ENCODE assay signal across 34 cellular contexts in genomic region chr1:248756636-248757035, GRCh38. TPM values are rescaled to one million over a fixed set of nuclear protein-coding genes. Genes with fewer than 3 reads are reported as not detected.
"Had no signal": no experiment of that assay in that cellular context is flagged by ENCODE, and none has a peak within 500 bp of the region (broad histone marks: within the 10 kb centered on the region; RNA-seq: fewer than 3 reads in every experiment).

No MANE protein-coding gene starts in this region.

- H3K4me3 ChIP-seq: ovary, psoas muscle, skin epidermis, smooth muscle cell, spleen, stomach, thoracic aorta, thyroid gland, tibial nerve, upper lobe of left lung, vagina had no signal

- H3K9me3 ChIP-seq: ovary, psoas muscle, thoracic aorta, thyroid gland, vagina had no signal

- FAIRE-seq: urothelium cell line had no signal

- H3K79me2 ChIP-seq: parathyroid adenoma had no signal

- H2AFZ ChIP-seq: parathyroid adenoma had no signal

- H3K4me1 ChIP-seq: parathyroid adenoma, psoas muscle, stomach, thyroid gland, tibial nerve, upper lobe of left lung, vagina had no signal

- H3K36me3 ChIP-seq: ovary, spleen, stomach, thoracic aorta, thyroid gland, tibial nerve, upper lobe of left lung, vagina had no signal

- H3K9ac ChIP-seq: parathyroid adenoma had no signal

- H3K27ac ChIP-seq: ovary, parathyroid adenoma, psoas muscle, skin epidermis, spleen, stomach, thoracic aorta, thyroid gland, tibial nerve, upper lobe of left lung, vagina had no signal

- DNase-seq: naive B cell; naive thymus-derived CD8-positive, alpha-beta T cell; nephron progenitor cell; occipital lobe; ovary; posterior cingulate gyrus; psoas muscle; right cardiac atrium; spleen; stimulated activated CD4-positive, alpha-beta T cell treated with anti-CD3 and anti-CD28 coated beads, Interleukin-12 subunit alpha, Interleukin-12 subunit beta, amount 100 ng/mL, for 4 hours; stimulated activated CD4-positive, alpha-beta T cell treated with anti-CD3 and anti-CD28 coated beads, Interleukin-1b, Interleukin-23, amount 100 ng/mL, for 48 hours; stimulated activated CD4-positive, alpha-beta T cell treated with anti-CD3 and anti-CD28 coated beads, Interleukin-4, amount 100 ng/mL, for 24 hours; stimulated activated naive B cell treated with anti-CD40 and anti-IgM and Interleukin-4, amounts not matched to agents 10 μg/mL and 1 μg/mL and 100 μg/mL, for 72 hours; stimulated activated naive CD4-positive, alpha-beta T cell treated with Interleukin-2 at 50 U/mL for 16 hours; stomach; thyroid gland; upper lobe of left lung had no signal

- H3K27me3 ChIP-seq: ovary, spleen, stomach, thyroid gland, tibial nerve, upper lobe of left lung, vagina had no signal

- H3K4me2 ChIP-seq: smooth muscle cell had no signal

- ATAC-seq: naive thymus-derived CD8-positive, alpha-beta T cell; psoas muscle; right cardiac atrium; sciatic nerve; stimulated activated effector memory CD8-positive, alpha-beta T cell treated with anti-CD3 and anti-CD28 coated beads, Interleukin-12 subunit alpha, Interleukin-12 subunit beta, amount 100 ng/mL, for 72 hours; stimulated activated naive B cell treated with anti-CD40 and anti-IgM and Interleukin-4, amounts not matched to agents 10 μg/mL and 1 μg/mL and 100 μg/mL, for 72 hours had no signal

RNA-seq across cellular contexts. Expression of gene LYPD8, which starts 1.1 kb away (rescaled TPM):
- total RNA-seq: naive thymus-derived CD8-positive, alpha-beta T cell; natural killer cell treated with Interleukin-12 subunit alpha and Interleukin-12 subunit beta and Interleukin-15 and Interleukin-18, amount 100 ng/mL, for 72 hours; neural crest cell; occipital lobe; osteoblast; progenitor cell of endocrine pancreas; psoas muscle; right cardiac atrium; sciatic nerve; smooth muscle cell; subcutaneous adipose tissue; temporal lobe; thoracic aorta; thyroid gland; tibial nerve; upper lobe of left lung; ureter; vagina had no signal
- polyA plus RNA-seq: naive thymus-derived CD8-positive, alpha-beta T cell; ovary; psoas muscle; right cardiac atrium; smooth muscle cell had no signal

RNA-seq across cellular contexts. Expression of gene OR14I1, which starts 54.1 kb away (rescaled TPM):
- total RNA-seq: naive thymus-derived CD8-positive, alpha-beta T cell; natural killer cell treated with Interleukin-12 subunit alpha and Interleukin-12 subunit beta and Interleukin-15 and Interleukin-18, amount 100 ng/mL, for 72 hours; neural crest cell; occipital lobe; osteoblast; ovary; progenitor cell of endocrine pancreas; psoas muscle; renal cortical epithelial cell; right cardiac atrium; sciatic nerve; smooth muscle cell; spleen; stomach; subcutaneous adipose tissue; temporal lobe; thoracic aorta; thyroid gland; tibial nerve; upper lobe of left lung; ureter; vagina had no signal
- polyA plus RNA-seq: naive thymus-derived CD8-positive, alpha-beta T cell; ovary; psoas muscle; right cardiac atrium; smooth muscle cell; spleen; stomach had no signal
